Comparison of ENCODE assay signal across 8 cellular contexts in the genomic region with DNA sequence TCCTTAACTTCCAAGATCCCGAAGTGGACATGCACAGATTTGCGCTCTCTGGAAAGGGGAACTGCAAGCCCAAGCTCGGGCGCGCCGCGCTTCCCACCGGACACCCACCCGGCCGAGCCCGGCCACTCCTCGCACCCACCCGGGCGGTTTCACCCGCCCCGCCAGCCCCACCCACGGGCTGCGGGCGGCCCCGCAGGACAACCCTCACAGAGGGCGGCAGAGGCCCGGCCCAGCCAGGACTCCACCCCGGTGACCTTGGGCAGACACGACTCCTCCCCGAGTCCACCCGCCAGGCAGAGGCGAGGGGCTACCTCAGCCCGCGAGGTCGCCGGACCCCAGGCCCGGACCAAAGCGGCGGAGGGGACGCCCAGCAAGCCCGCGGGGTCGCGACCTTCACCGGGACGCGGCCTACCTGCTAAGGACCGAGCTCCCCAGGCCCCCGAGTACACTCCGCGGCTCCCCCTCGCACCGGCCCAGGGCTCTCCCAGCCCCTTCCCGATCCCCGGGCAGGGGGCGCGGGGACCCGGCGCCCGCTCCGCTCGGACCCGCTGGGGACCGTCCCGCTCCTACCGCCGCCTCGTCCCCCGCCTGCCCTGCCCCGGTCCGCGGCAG.
A peak's percentile ranks its signal among the peaks of the same experiment; 100 is the strongest.
DNase-seq lines count a peak whose midpoint lies in the region; ATAC-seq and TF ChIP-seq lines count a peak whose summit lies in the region.
"Not testable (repeated sequence)": the region's sequence is repeated elsewhere in the genome, so short reads cannot be mapped to it uniquely, and the experiment has no call there.

No MANE protein-coding gene starts in this region.

- peaks cover 16% of the 10 kb centered on the region for H3K4me1 ChIP-seq in left ventricle myocardium inferior
- not testable (repeated sequence) for H3K4me1 ChIP-seq in thyroid gland

- in situ Hi-C loops in brain microvascular endothelial cell (cut with HindIII; ENCODE audit: low pct_ligation_motif_present, low sequenced_read_pairs) = not testable (repeated sequence)

- H3K9me3 ChIP-seq in left ventricle myocardium inferior (replicated peaks); thyroid gland: not testable (repeated sequence)

- CTCF ChIA-PET in T-cell (lab: Charles Lee) = not testable (repeated sequence)

- not testable (repeated sequence) for DNase-seq in GM12865 (ENCODE audit: low read depth); T-cell; brain microvascular endothelial cell; left ventricle myocardium inferior
- DNase-seq in thyroid gland = peak in 1 of 2 donors; percentile 38

- not testable (repeated sequence) for TF ChIP-seq POLR2A in thyroid gland (IDR thresholded peaks at IDR 0.05)

- not testable (repeated sequence) for H3K27me3 ChIP-seq in brain microvascular endothelial cell (replicated peaks); left ventricle myocardium inferior (ENCODE audit: low read depth); thyroid gland

- not testable (repeated sequence) for H3K36me3 Mint-ChIP-seq in T-cell; nephron (ENCODE audit: low read depth)

- not testable (repeated sequence) for H3K36me3 ChIP-seq in brain microvascular endothelial cell (replicated peaks); left ventricle myocardium inferior; thyroid gland

- H3K4me3 ChIP-seq in GM12865 (ENCODE audit: low read depth, low read length) = peak overlapping the region; percentile 77
- H3K4me3 ChIP-seq in brain microvascular endothelial cell (ENCODE audit: low read depth, low read length) = peak overlapping the region; percentile 58
- peak overlapping the region; percentile 82 for H3K4me3 ChIP-seq in left ventricle myocardium inferior
- H3K4me3 ChIP-seq in thyroid gland (replicated peaks in 1 of 3) = peak overlapping the region; percentile 13 to 48 (median 33)

- peaks cover 0 to 13% (median 5%) of the 10 kb centered on the region in 3 donors for H3K4me1 Mint-ChIP-seq in T-cell
- H3K4me1 Mint-ChIP-seq in nephron = peaks cover 10% of the 10 kb centered on the region

- H3K9me3 Mint-ChIP-seq in T-cell, nephron: not testable (repeated sequence)

- POLR2A ChIA-PET in T-cell (lab: Charles Lee) = not testable (repeated sequence)

- intact Hi-C loops in left ventricle myocardium inferior (cut with micrococcal nuclease); thyroid gland (cut with DNase I): not testable (repeated sequence)

- peak; percentile 14 for ATAC-seq in GM21786 (IDR thresholded peaks at IDR 0.05; ENCODE audit: unreplicated experiment)
- ATAC-seq in HG03354 (IDR thresholded peaks at IDR 0.05; ENCODE audit: poor library complexity, severe bottlenecking, unreplicated experiment) = peak; percentile 54
- peak; percentile 41 to 53 (median 48) for ATAC-seq in T-cell (replicated peaks in 1 of 4)

- peak overlapping the region; percentile 75 to 80 (median 79) for H3K4me3 Mint-ChIP-seq in T-cell
- H3K4me3 Mint-ChIP-seq in nephron = peak overlapping the region; percentile 79 to 92 (median 83)

- peak overlapping the region; percentile 37 for H3K27ac ChIP-seq in brain microvascular endothelial cell
- H3K27ac ChIP-seq in left ventricle myocardium inferior (replicated peaks) = peak overlapping the region; percentile 87
- peak overlapping the region; percentile 42 to 84 (median 52) for H3K27ac ChIP-seq in thyroid gland

- whole genome bisulfite sequencing in thyroid gland, 2 donors = 0% methylated on average over 2 of the region's 67 CpGs; no CpG with 5 or more reads in 1 of the 2 donors

- H3K27me3 Mint-ChIP-seq in T-cell; nephron (ENCODE audit: low read depth): not testable (repeated sequence)

- not testable (repeated sequence) for TF ChIP-seq CTCF in GM12865 (IDR thresholded peaks at IDR 0.05; ENCODE audit: insufficient read depth, low read depth, low read length, missing control alignments); brain microvascular endothelial cell (IDR thresholded peaks at IDR 0.05; ENCODE audit: low read depth, low read length, missing control alignments); left ventricle myocardium inferior (IDR thresholded peaks at IDR 0.05; ENCODE audit: borderline replicate concordance); nephron (IDR thresholded peaks at IDR 0.05; ENCODE audit: unreplicated experiment in 3 of 3); thyroid gland (IDR thresholded peaks at IDR 0.05)

- H3K27ac Mint-ChIP-seq in T-cell = peak overlapping the region in 1 of 2 donors; percentile 72
- H3K27ac Mint-ChIP-seq in nephron = not testable (repeated sequence)

Comparison
In these comparisons a context has a peak if more than half of its experiments do, and no peak if none do; other contexts are left out.
1. H3K27ac ChIP-seq: peak in every context shown above with its lines; median percentile 87 in left ventricle myocardium inferior; 52 in thyroid gland; 37 in brain microvascular endothelial cell.